30 cellular contexts compared by ENCODE assay signal in the genomic region with DNA sequence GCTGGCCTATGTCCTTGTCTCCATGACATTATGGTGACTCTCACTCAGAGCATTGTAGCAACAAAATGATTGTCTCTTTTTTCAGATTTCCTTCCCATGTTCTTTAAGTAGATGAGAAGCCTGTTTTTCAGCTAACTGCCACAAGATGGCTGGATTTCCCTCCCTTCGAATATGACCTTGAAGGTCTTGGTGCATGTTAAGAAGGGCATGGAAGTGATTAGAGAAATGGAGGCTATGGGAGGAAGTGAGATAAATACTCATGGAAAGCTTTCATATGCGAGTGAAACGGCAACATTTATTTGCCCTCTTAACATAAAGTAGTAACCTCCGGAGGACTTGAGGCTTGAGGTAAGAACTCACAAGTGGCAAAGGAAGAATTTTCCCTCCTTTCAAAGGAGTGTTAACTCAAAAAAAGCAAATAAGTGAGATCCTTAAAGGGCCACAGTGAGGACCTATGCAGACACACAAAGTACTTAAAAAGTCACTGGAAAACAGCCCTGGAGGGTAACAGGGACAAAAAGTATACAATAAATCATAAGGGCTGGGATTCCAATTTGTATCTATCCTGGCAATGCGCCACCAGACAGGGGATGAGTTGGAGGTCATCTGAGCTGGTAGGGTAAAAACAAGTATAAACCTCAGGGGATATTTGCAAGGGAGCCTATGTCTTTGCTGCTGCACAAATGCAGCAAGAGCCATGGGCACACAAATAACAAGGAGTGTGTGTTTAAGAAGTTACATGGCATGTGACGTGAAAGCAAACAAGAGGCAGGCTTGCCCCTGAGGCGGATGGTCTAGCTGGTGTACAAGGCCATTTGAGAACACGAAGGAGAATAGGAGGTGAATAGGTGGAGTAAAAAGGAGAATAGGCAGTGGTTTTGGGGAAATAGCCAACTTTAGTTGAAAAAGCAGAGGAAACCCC.
"Had no signal": no experiment of that assay in that cellular context is flagged by ENCODE, and none has a peak within 500 bp of the region (broad histone marks: within the 10 kb centered on the region; RNA-seq: fewer than 3 reads in every experiment).

No MANE protein-coding gene starts in this region.

- H3K27ac ChIP-seq: neural progenitor cell, neutrophil, ovary, sigmoid colon, spleen, suprapubic skin, thoracic aorta, tibial artery, vagina had no signal

- H3K4me1 Mint-ChIP-seq: mesothelial cell of epicardium; naive B cell; natural killer cell; nephron progenitor cell; neural progenitor cell; stimulated activated effector memory CD8-positive, alpha-beta T cell treated with anti-CD3 and anti-CD28 coated beads, Interleukin-12 subunit alpha, Interleukin-12 subunit beta, amount 100 ng/mL, for 72 hours had no signal

- H2AFZ ChIP-seq: neural progenitor cell had no signal

- H3K27me3 ChIP-seq: neural progenitor cell, neutrophil, ovary, sigmoid colon, spleen, suprapubic skin, tibial artery, vagina had no signal

- H3K9me3 ChIP-seq: ovary, thoracic aorta, tibial artery had no signal

- H3K27me3 Mint-ChIP-seq: progenitor cell of endocrine pancreas had no signal

- H3K36me3 Mint-ChIP-seq: natural killer cell; stimulated activated effector memory CD8-positive, alpha-beta T cell treated with anti-CD3 and anti-CD28 coated beads, Interleukin-12 subunit alpha, Interleukin-12 subunit beta, amount 100 ng/mL, for 72 hours had no signal

- H3K4me3 ChIP-seq: lung, neural progenitor cell, ovary, sigmoid colon, spleen, suprapubic skin, thoracic aorta, tibial artery, vagina had no signal

- FAIRE-seq: keratinocyte, small intestine had no signal

- H3K4me1 ChIP-seq: neural progenitor cell, sigmoid colon, spleen had no signal

- ATAC-seq: left cardiac atrium; left lobe of liver; natural killer cell; right cardiac atrium; stimulated activated effector memory CD8-positive, alpha-beta T cell treated with anti-CD3 and anti-CD28 coated beads, Interleukin-12 subunit alpha, Interleukin-12 subunit beta, amount 100 ng/mL, for 72 hours had no signal

- H3K4me3 Mint-ChIP-seq: mesothelial cell of epicardium; naive B cell; natural killer cell; nephron progenitor cell; neural progenitor cell; stimulated activated effector memory CD8-positive, alpha-beta T cell treated with anti-CD3 and anti-CD28 coated beads, Interleukin-12 subunit alpha, Interleukin-12 subunit beta, amount 100 ng/mL, for 72 hours; stimulated activated naive CD8-positive, alpha-beta T cell treated with anti-CD3 and anti-CD28 coated beads, Interleukin-15, Interleukin-2, amounts not matched to agents 100 ng/mL and 50 ng/mL, for 24 hours had no signal

- H3K4me2 ChIP-seq: neural progenitor cell had no signal

- H3K9ac ChIP-seq: neural progenitor cell had no signal

- DNase-seq: hippocampal formation; kidney glomerular epithelial cell; left cardiac atrium; mesendoderm; naive B cell; natural killer cell; nephron progenitor cell; occipital lobe; ovary; retina; right cardiac atrium; sigmoid colon; spleen; stimulated activated CD4-positive, alpha-beta T cell treated with anti-CD3 and anti-CD28 coated beads, Interleukin-4, amount 100 ng/mL, for 24 hours; stimulated activated naive CD4-positive, alpha-beta T cell; tibial artery; trophoblast cell had no signal

- H3K36me3 ChIP-seq: neutrophil, ovary, sigmoid colon, spleen, suprapubic skin, thoracic aorta, vagina had no signal

- H3K27ac Mint-ChIP-seq: mesothelial cell of epicardium; naive B cell; natural killer cell; nephron progenitor cell; neural progenitor cell; progenitor cell of endocrine pancreas; stimulated activated effector memory CD8-positive, alpha-beta T cell treated with anti-CD3 and anti-CD28 coated beads, Interleukin-12 subunit alpha, Interleukin-12 subunit beta, amount 100 ng/mL, for 72 hours; stimulated activated naive CD8-positive, alpha-beta T cell treated with anti-CD3 and anti-CD28 coated beads, Interleukin-15, Interleukin-2, amounts not matched to agents 100 ng/mL and 50 ng/mL, for 24 hours had no signal
